27 cellular contexts compared by ENCODE assay signal in genomic region chr16:65227041-65227835, GRCh38.
"Had no signal": no experiment of that assay in that cellular context is flagged by ENCODE, and none has a peak within 500 bp of the region (broad histone marks: within the 10 kb centered on the region; RNA-seq: fewer than 3 reads in every experiment).

No MANE protein-coding gene starts in this region.

- H3K9me3 ChIP-seq: esophagus squamous epithelium, gastroesophageal sphincter had no signal

- H3K4me1 ChIP-seq: esophagus squamous epithelium, gastroesophageal sphincter had no signal

- H3K27me3 Mint-ChIP-seq: activated CD4-positive, alpha-beta memory T cell treated with anti-CD3 and anti-CD28 coated beads, Interleukin-2, amount 10 ng/mL, durations not matched to agents 7 days and 5 days; activated CD4-positive, alpha-beta T cell treated with anti-CD3 and anti-CD28 coated beads, Interleukin-2, amount 10 ng/mL, durations not matched to agents 7 days and 5 days; activated naive CD4-positive, alpha-beta T cell treated with anti-CD3 and anti-CD28 coated beads, Interleukin-2, amount 10 ng/mL, durations not matched to agents 7 days and 5 days; activated naive CD8-positive, alpha-beta T cell treated with anti-CD3 and anti-CD28 coated beads, Interleukin-2, amount 10 ng/mL, durations not matched to agents 7 days and 5 days; activated T-cell treated with anti-CD3 and anti-CD28 coated beads, Interleukin-2, amount 50 U/mL, for 24 hours; effector memory CD8-positive, alpha-beta T cell had no signal

- H3K36me3 ChIP-seq: brain microvascular endothelial cell, esophagus squamous epithelium, gastroesophageal sphincter had no signal

- ATAC-seq: activated naive CD4-positive, alpha-beta T cell treated with anti-CD3 and anti-CD28 coated beads, Interleukin-2, amount 50 U/mL, for 72 hours; activated T-cell treated with anti-CD3 and anti-CD28 coated beads, Interleukin-2, amount 50 U/mL, for 72 hours; effector memory CD8-positive, alpha-beta T cell; gastroesophageal sphincter had no signal

- H3K4me3 Mint-ChIP-seq: activated CD4-positive, alpha-beta memory T cell treated with anti-CD3 and anti-CD28 coated beads, Interleukin-2, amount 10 ng/mL, durations not matched to agents 7 days and 5 days; activated CD4-positive, alpha-beta T cell treated with anti-CD3 and anti-CD28 coated beads, Interleukin-2, amount 10 ng/mL, durations not matched to agents 7 days and 5 days; activated naive CD4-positive, alpha-beta T cell treated with anti-CD3 and anti-CD28 coated beads, Interleukin-2, amount 10 ng/mL, durations not matched to agents 7 days and 5 days; activated naive CD8-positive, alpha-beta T cell treated with anti-CD3 and anti-CD28 coated beads, Interleukin-2, amount 10 ng/mL, durations not matched to agents 7 days and 5 days; activated T-cell treated with anti-CD3 and anti-CD28 coated beads, Interleukin-2, amount 50 U/mL, for 24 hours; activated T-cell treated with anti-CD3 and anti-CD28 coated beads, Interleukin-2, amount 50 U/mL, for 72 hours; effector memory CD8-positive, alpha-beta T cell had no signal

- H3K4me3 ChIP-seq: esophagus squamous epithelium, gastroesophageal sphincter had no signal

- H3K27ac ChIP-seq: brain microvascular endothelial cell, esophagus squamous epithelium, gastroesophageal sphincter had no signal

- H3K9me3 Mint-ChIP-seq: activated naive CD8-positive, alpha-beta T cell treated with anti-CD3 and anti-CD28 coated beads, Interleukin-2, amount 10 ng/mL, durations not matched to agents 7 days and 5 days had no signal

- H3K27ac Mint-ChIP-seq: activated CD4-positive, alpha-beta memory T cell treated with anti-CD3 and anti-CD28 coated beads, Interleukin-2, amount 10 ng/mL, durations not matched to agents 7 days and 5 days; activated CD4-positive, alpha-beta T cell treated with anti-CD3 and anti-CD28 coated beads, Interleukin-2, amount 10 ng/mL, durations not matched to agents 7 days and 5 days; activated naive CD4-positive, alpha-beta T cell treated with anti-CD3 and anti-CD28 coated beads, Interleukin-2, amount 10 ng/mL, durations not matched to agents 7 days and 5 days; activated naive CD4-positive, alpha-beta T cell treated with anti-CD3 and anti-CD28 coated beads, Interleukin-2, amount 50 U/mL, for 72 hours; activated naive CD8-positive, alpha-beta T cell treated with anti-CD3 and anti-CD28 coated beads, Interleukin-2, amount 10 ng/mL, durations not matched to agents 7 days and 5 days; activated T-cell treated with anti-CD3 and anti-CD28 coated beads, Interleukin-2, amount 50 U/mL, for 24 hours; activated T-cell treated with anti-CD3 and anti-CD28 coated beads, Interleukin-2, amount 50 U/mL, for 72 hours; effector memory CD8-positive, alpha-beta T cell had no signal

- H3K27me3 ChIP-seq: brain microvascular endothelial cell, esophagus squamous epithelium, gastroesophageal sphincter had no signal

- H3K36me3 Mint-ChIP-seq: activated naive CD4-positive, alpha-beta T cell treated with anti-CD3 and anti-CD28 coated beads, Interleukin-2, amount 10 ng/mL, durations not matched to agents 7 days and 5 days; activated naive CD4-positive, alpha-beta T cell treated with anti-CD3 and anti-CD28 coated beads, Interleukin-2, amount 50 U/mL, for 72 hours; activated naive CD8-positive, alpha-beta T cell treated with anti-CD3 and anti-CD28 coated beads, Interleukin-2, amount 10 ng/mL, durations not matched to agents 7 days and 5 days had no signal

- DNase-seq: activated CD4-positive, alpha-beta memory T cell treated with anti-CD3 and anti-CD28 coated beads, Interleukin-2, amount 10 ng/mL, durations not matched to agents 7 days and 5 days; activated CD4-positive, alpha-beta T cell treated with anti-CD3 and anti-CD28 coated beads for 1 hour; activated CD4-positive, alpha-beta T cell treated with anti-CD3 and anti-CD28 coated beads for 4 hours; activated CD4-positive, alpha-beta T cell treated with anti-CD3 and anti-CD28 coated beads, Interleukin-2, amount 10 ng/mL, durations not matched to agents 7 days and 5 days; activated CD4-positive, alpha-beta T cell treated with anti-CD3 and anti-CD28 coated beads, Interleukin-2, amount 50 U/mL, for 4 hours; activated CD8-positive, alpha-beta memory T cell treated with anti-CD3 and anti-CD28 coated beads, Interleukin-2, amount 50 U/mL, for 48 hours; activated gamma-delta T cell; activated naive CD4-positive, alpha-beta T cell; activated naive CD4-positive, alpha-beta T cell treated with anti-CD3 and anti-CD28 coated beads, Interleukin-2, amount 10 ng/mL, durations not matched to agents 7 days and 5 days; activated naive CD8-positive, alpha-beta T cell treated with anti-CD3 and anti-CD28 coated beads, Interleukin-2, amount 10 ng/mL, durations not matched to agents 7 days and 5 days; activated T-cell treated with anti-CD3 and anti-CD28 coated beads for 4 hours; activated T-cell treated with anti-CD3 and anti-CD28 coated beads, Interleukin-2, amount 50 U/mL, for 24 hours; activated T-cell treated with anti-CD3 and anti-CD28 coated beads, Interleukin-2, amount 50 U/mL, for 72 hours; brain microvascular endothelial cell; caudate nucleus; cortex of kidney; dermis blood vessel endothelial cell; effector CD4-positive, alpha-beta T cell; effector memory CD8-positive, alpha-beta T cell; erythroblast; esophagus squamous epithelium; foreskin melanocyte; T-helper 2 cell had no signal

- H3K4me1 Mint-ChIP-seq: activated CD4-positive, alpha-beta memory T cell treated with anti-CD3 and anti-CD28 coated beads, Interleukin-2, amount 10 ng/mL, durations not matched to agents 7 days and 5 days; activated CD4-positive, alpha-beta T cell treated with anti-CD3 and anti-CD28 coated beads, Interleukin-2, amount 10 ng/mL, durations not matched to agents 7 days and 5 days; activated naive CD4-positive, alpha-beta T cell treated with anti-CD3 and anti-CD28 coated beads, Interleukin-2, amount 10 ng/mL, durations not matched to agents 7 days and 5 days; activated naive CD8-positive, alpha-beta T cell treated with anti-CD3 and anti-CD28 coated beads, Interleukin-2, amount 10 ng/mL, durations not matched to agents 7 days and 5 days had no signal

- FAIRE-seq: astrocyte, colon had no signal
